In genomic region chr3:19146685-19147650, GRCh38 we compare ENCODE assay signal across 1 cellular context.
TF ChIP-seq lines count a peak whose summit lies in the region.

No MANE protein-coding gene starts in this region.

TF ChIP-seq in K562, 482 proteins besides CTCF, POLR2A, EP300 and RAD21 (continued from another document and continues in another):
- TF ChIP-seq ZBTB40 (IDR thresholded peaks at IDR 0.05) (0 out of 2 replicates have a peak, but pooled peaks have one; percentile 50), ZBTB40 (CRISPR knock-in tag; IDR thresholded peaks at IDR 0.05) (no peak), NR4A1 (CRISPR knock-in tag; IDR thresholded peaks at IDR 0.05) (no peak), NR4A1 (tag; IDR thresholded peaks at IDR 0.05) (peak; percentile 31; the same call in 1 of the 2 replicates), MYBL2 (IDR thresholded peaks at IDR 0.05; ENCODE audit: low read depth) (no peak), MYBL2 (CRISPR knock-in tag; IDR thresholded peaks at IDR 0.05; ENCODE audit: borderline replicate concordance) (no peak), ZBTB7A (IDR thresholded peaks at IDR 0.05; ENCODE audit: borderline replicate concordance, control insufficient read depth, low read depth, low read length) (peak; percentile 54; the same call in 1 of the 2 replicates), MNT (conservative IDR thresholded peaks at IDR 0.05) (peak in 1 of 2 experiments; percentile 51; a peak in 2 of 4 replicates), POLR2G (IDR thresholded peaks at IDR 0.05; ENCODE audit: low read depth, low read length) (peak; percentile 56), MAX (CRISPR knock-in tag; IDR thresholded peaks at IDR 0.05) (no peak), ZNF407 (IDR thresholded peaks at IDR 0.05; ENCODE audit: low read depth) (no peak), ZNF318 (IDR thresholded peaks at IDR 0.05; ENCODE audit: borderline replicate concordance in 1 of 2, low read depth in 1 of 2) (0 out of 4 replicates have a peak, but pooled peaks of 1 of the 2 experiments have one; percentile 53), PKNOX1 (IDR thresholded peaks at IDR 0.05) (peak; percentile 79), JUN (IDR thresholded peaks at IDR 0.05; ENCODE audit: borderline replicate concordance, low read depth, low read length) (no peak), JUN (CRISPR knock-in tag; IDR thresholded peaks at IDR 0.05; ENCODE audit: borderline replicate concordance) (no peak), CREM (IDR thresholded peaks at IDR 0.05; ENCODE audit: low read depth) (0 out of 2 replicates have a peak, but pooled peaks have one; percentile 49), MCM2 (IDR thresholded peaks at IDR 0.05; ENCODE audit: low read depth) (no peak), CBX5 (IDR thresholded peaks at IDR 0.05; ENCODE audit: borderline replicate concordance, low read depth) (no peak), HIVEP1 (CRISPR knock-in tag; IDR thresholded peaks at IDR 0.05) (peak; percentile 91), PHF20 (IDR thresholded peaks at IDR 0.05; ENCODE audit: partially characterized antibody) (peak; percentile 21), DDX20 (tag; IDR thresholded peaks at IDR 0.05; ENCODE audit: low read depth) (no peak)
